ENCODE assay signal across 1 cellular context in the genomic region with DNA sequence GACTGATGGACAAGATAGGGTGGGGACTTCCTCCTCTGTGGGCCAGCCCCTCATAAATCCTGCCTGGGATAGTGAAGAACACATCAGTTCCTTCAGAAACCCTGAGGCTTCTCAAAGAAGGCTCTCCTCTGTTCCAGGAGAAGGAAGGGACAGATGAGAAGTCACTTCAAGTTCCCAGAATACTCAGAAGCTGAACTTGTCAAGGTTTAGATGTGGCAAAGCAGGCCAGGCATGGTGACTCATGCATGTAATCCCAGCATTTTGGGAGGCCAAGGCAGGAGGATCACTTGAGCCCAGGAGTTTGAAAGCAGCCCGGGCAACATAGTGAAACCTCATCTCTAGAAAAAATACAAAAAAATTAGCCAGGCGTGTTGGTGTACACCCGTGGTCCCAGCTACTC.
TF ChIP-seq lines count a peak whose summit lies in the region.

No MANE protein-coding gene starts in this region.

TF ChIP-seq in K562, 482 proteins besides CTCF, POLR2A, EP300 and RAD21:
- TF ChIP-seq SMARCB1 (IDR thresholded peaks at IDR 0.05; ENCODE audit: insufficient read length, low read depth) = no peak
- no peak for TF ChIP-seq MEIS2 (IDR thresholded peaks at IDR 0.05; ENCODE audit: partially characterized antibody)
- TF ChIP-seq, protein P1, sequence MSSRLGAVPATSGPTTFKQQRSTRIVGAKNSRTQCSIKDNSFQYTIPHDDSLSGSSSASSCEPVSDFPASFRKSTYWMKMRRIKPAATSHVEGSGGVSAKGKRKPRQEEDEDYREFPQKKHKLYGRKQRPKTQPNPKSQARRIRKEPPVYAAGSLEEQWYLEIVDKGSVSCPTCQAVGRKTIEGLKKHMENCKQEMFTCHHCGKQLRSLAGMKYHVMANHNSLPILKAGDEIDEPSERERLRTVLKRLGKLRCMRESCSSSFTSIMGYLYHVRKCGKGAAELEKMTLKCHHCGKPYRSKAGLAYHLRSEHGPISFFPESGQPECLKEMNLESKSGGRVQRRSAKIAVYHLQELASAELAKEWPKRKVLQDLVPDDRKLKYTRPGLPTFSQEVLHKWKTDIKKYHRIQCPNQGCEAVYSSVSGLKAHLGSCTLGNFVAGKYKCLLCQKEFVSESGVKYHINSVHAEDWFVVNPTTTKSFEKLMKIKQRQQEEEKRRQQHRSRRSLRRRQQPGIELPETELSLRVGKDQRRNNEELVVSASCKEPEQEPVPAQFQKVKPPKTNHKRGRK (tag; IDR thresholded peaks at IDR 0.05) = no peak
- TF ChIP-seq, protein P2, sequence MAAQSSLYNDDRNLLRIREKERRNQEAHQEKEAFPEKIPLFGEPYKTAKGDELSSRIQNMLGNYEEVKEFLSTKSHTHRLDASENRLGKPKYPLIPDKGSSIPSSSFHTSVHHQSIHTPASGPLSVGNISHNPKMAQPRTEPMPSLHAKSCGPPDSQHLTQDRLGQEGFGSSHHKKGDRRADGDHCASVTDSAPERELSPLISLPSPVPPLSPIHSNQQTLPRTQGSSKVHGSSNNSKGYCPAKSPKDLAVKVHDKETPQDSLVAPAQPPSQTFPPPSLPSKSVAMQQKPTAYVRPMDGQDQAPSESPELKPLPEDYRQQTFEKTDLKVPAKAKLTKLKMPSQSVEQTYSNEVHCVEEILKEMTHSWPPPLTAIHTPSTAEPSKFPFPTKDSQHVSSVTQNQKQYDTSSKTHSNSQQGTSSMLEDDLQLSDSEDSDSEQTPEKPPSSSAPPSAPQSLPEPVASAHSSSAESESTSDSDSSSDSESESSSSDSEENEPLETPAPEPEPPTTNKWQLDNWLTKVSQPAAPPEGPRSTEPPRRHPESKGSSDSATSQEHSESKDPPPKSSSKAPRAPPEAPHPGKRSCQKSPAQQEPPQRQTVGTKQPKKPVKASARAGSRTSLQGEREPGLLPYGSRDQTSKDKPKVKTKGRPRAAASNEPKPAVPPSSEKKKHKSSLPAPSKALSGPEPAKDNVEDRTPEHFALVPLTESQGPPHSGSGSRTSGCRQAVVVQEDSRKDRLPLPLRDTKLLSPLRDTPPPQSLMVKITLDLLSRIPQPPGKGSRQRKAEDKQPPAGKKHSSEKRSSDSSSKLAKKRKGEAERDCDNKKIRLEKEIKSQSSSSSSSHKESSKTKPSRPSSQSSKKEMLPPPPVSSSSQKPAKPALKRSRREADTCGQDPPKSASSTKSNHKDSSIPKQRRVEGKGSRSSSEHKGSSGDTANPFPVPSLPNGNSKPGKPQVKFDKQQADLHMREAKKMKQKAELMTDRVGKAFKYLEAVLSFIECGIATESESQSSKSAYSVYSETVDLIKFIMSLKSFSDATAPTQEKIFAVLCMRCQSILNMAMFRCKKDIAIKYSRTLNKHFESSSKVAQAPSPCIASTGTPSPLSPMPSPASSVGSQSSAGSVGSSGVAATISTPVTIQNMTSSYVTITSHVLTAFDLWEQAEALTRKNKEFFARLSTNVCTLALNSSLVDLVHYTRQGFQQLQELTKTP (IDR thresholded peaks at IDR 0.05; ENCODE audit: low read depth in 1 of 2, partially characterized antibody in 2 of 2) = no peak
- TF ChIP-seq TCF3 (CRISPR knock-in tag; IDR thresholded peaks at IDR 0.05) = no peak
- no peak for TF ChIP-seq ERF (CRISPR knock-in tag; IDR thresholded peaks at IDR 0.05)
- TF ChIP-seq, protein P3, sequence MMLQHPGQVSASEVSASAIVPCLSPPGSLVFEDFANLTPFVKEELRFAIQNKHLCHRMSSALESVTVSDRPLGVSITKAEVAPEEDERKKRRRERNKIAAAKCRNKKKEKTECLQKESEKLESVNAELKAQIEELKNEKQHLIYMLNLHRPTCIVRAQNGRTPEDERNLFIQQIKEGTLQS (IDR thresholded peaks at IDR 0.05) = 0 out of 2 replicates have a peak, but pooled peaks have one; percentile 12
- TF ChIP-seq, protein P3 (CRISPR knock-in tag; conservative IDR thresholded peaks at IDR 0.05) = no peak
- no peak for TF ChIP-seq CBX1 (IDR thresholded peaks at IDR 0.05; ENCODE audit: low read depth)
